30 cellular contexts compared by ENCODE assay signal in the genomic region with DNA sequence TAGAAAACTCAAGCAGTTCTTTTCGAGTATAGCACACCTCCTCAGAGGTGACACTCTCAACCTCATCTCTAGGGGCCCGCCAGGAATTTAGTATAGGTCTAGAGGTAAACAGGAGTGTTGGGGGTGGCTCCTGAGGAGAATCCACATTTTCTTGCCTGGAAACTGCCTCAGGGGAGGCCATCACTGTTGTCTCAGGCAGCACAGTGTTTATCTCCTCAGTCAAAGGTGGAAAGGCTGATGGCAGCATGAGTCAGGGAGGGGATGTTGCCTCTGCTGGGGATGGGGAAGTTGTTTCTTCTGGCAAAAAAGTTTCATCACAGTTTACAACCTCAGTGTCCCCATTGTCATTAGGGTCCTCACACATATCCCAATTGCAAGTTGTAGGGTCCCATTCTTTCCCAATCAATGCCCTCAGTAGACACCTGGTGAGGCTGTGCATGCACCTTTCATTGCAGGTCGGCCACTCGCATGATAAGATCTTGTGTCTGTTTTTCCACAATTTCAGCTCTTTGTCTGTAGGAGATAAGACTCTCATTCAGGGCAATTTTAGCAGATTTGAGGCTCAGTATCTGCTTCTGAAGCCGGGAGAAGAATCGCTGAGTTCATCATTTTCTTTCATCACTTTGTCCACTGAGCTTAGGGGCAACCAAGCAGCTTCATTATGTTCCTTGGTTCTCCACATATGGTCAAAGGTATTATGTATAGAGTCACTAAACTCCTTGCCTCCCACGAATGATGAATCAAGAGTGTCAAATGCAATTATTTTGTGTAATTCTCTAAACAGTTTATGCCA.
"Had no signal": no experiment of that assay in that cellular context is flagged by ENCODE, and none has a peak within 500 bp of the region (broad histone marks: within the 10 kb centered on the region; RNA-seq: fewer than 3 reads in every experiment).

No MANE protein-coding gene starts in this region.

- H3K27ac ChIP-seq: colonic mucosa, epithelial cell of prostate, gastrocnemius medialis, neutrophil, parathyroid adenoma, prostate gland, right atrium auricular region, sigmoid colon, stomach, thyroid gland had no signal

- H3K27me3 ChIP-seq: colonic mucosa, gastrocnemius medialis, neutrophil, right atrium auricular region, sigmoid colon, stomach, thyroid gland had no signal

- H3K4me3 Mint-ChIP-seq: dendritic cell treated with granulocyte-macrophage colony-stimulating factor and Interleukin-4, amounts not matched to agents 40 ng/mL and 50 ng/mL, for 4 days; endodermal cell; memory B cell; mesothelial cell of epicardium; naive B cell; natural killer cell treated with Interleukin-12 subunit alpha and Interleukin-12 subunit beta and Interleukin-15 and Interleukin-18, amount 100 ng/mL, for 72 hours; neural crest cell; stimulated activated effector memory CD8-positive, alpha-beta T cell treated with anti-CD3 and anti-CD28 coated beads, Interleukin-12 subunit alpha, Interleukin-12 subunit beta, amount 100 ng/mL, for 72 hours; type B pancreatic cell had no signal

- H2AFZ ChIP-seq: parathyroid adenoma had no signal

- H3K4me3 ChIP-seq: colonic mucosa, gastrocnemius medialis, lung, mucosa of descending colon, prostate gland, right atrium auricular region, sigmoid colon, stomach, thyroid gland had no signal

- H3K9me3 Mint-ChIP-seq: endodermal cell had no signal

- H3K36me3 ChIP-seq: colonic mucosa, gastrocnemius medialis, neutrophil, prostate gland, right atrium auricular region, sigmoid colon, stomach, thyroid gland had no signal

- DNase-seq: colonic mucosa; effector CD8-positive, alpha-beta T cell; endodermal cell; foreskin fibroblast; gastrocnemius medialis; head of caudate nucleus; kidney; mucosa of descending colon; naive B cell; sigmoid colon; stimulated activated CD4-positive, alpha-beta T cell treated with anti-CD3 and anti-CD28 coated beads, Interleukin-2, amount 100 ng/mL, for 24 hours; stimulated activated CD4-positive, alpha-beta T cell treated with anti-CD3 and anti-CD28 coated beads, Interleukin-4, amount 100 ng/mL, for 24 hours; stimulated activated naive CD4-positive, alpha-beta T cell treated with Interleukin-2 at 50 U/mL for 16 hours; stomach; thyroid gland had no signal

- H3K36me3 Mint-ChIP-seq: memory B cell; naive B cell; stimulated activated effector memory CD8-positive, alpha-beta T cell treated with anti-CD3 and anti-CD28 coated beads, Interleukin-12 subunit alpha, Interleukin-12 subunit beta, amount 100 ng/mL, for 72 hours had no signal

- FAIRE-seq: kidney had no signal

- H3K9me3 ChIP-seq: colonic mucosa, gastrocnemius medialis, mucosa of descending colon, neutrophil, prostate gland, right atrium auricular region, sigmoid colon, stomach, thyroid gland had no signal

- H3K27ac Mint-ChIP-seq: dendritic cell treated with granulocyte-macrophage colony-stimulating factor and Interleukin-4, amounts not matched to agents 40 ng/mL and 50 ng/mL, for 4 days; endodermal cell; memory B cell; mesothelial cell of epicardium; naive B cell; natural killer cell treated with Interleukin-12 subunit alpha and Interleukin-12 subunit beta and Interleukin-15 and Interleukin-18, amount 100 ng/mL, for 72 hours; stimulated activated effector memory CD8-positive, alpha-beta T cell treated with anti-CD3 and anti-CD28 coated beads, Interleukin-12 subunit alpha, Interleukin-12 subunit beta, amount 100 ng/mL, for 72 hours; type B pancreatic cell had no signal

- H3K27me3 Mint-ChIP-seq: dendritic cell treated with granulocyte-macrophage colony-stimulating factor and Interleukin-4, amounts not matched to agents 40 ng/mL and 50 ng/mL, for 4 days; memory B cell; naive B cell; natural killer cell treated with Interleukin-12 subunit alpha and Interleukin-12 subunit beta and Interleukin-15 and Interleukin-18, amount 100 ng/mL, for 72 hours; type B pancreatic cell had no signal

- H3K79me2 ChIP-seq: parathyroid adenoma had no signal

- H3K4me1 ChIP-seq: colonic mucosa, gastrocnemius medialis, parathyroid adenoma, prostate gland, right atrium auricular region, sigmoid colon, stomach, thyroid gland had no signal

- H3K9ac ChIP-seq: parathyroid adenoma had no signal

- ATAC-seq: esophagus mucosa; gastrocnemius medialis; left lobe of liver; mucosa of descending colon; natural killer cell treated with Interleukin-12 subunit alpha and Interleukin-12 subunit beta and Interleukin-15 and Interleukin-18, amount 100 ng/mL, for 72 hours; stimulated activated effector memory CD8-positive, alpha-beta T cell treated with anti-CD3 and anti-CD28 coated beads, Interleukin-12 subunit alpha, Interleukin-12 subunit beta, amount 100 ng/mL, for 72 hours had no signal

- H3K4me1 Mint-ChIP-seq: memory B cell; mesothelial cell of epicardium; naive B cell; neural crest cell; stimulated activated effector memory CD8-positive, alpha-beta T cell treated with anti-CD3 and anti-CD28 coated beads, Interleukin-12 subunit alpha, Interleukin-12 subunit beta, amount 100 ng/mL, for 72 hours had no signal
